In the genomic region with DNA sequence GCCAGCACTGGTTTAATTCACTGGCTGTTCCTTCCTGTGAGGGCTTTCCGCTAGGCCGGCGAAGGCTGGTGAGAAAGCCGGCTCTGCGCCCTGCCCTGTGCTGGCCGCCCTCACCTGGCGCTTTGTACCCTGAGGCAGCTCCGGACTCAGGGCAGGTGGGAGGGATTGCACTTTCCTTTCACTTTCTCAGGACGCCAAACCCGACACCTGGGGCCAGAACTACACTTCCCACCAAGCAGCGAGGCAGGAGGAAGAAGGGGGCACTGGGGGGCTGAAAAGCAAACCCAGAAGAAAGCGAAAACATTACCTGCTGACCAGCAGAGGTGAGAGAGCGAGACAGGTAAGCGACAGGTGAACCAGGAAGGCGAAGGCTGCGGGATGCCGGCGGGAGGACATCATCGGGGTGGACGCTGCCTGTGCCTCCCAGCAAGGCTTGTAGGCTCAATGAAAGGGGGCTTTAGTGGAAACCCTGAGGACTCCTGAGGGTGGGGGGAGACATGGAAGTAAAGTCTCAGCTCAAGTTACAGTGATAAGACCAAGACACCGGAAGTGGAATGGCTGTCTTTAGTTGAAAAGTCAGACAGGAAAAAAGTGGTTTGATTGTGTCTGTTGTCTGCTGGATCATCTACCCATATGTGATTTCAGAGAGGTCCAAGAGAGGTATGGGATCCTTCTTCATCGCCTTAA, we compare ENCODE assay signal across 8 cellular contexts. TPM values are rescaled to one million over a fixed set of nuclear protein-coding genes. Genes with fewer than 3 reads are reported as not detected.
DNase-seq lines count a peak whose midpoint lies in the region; ATAC-seq and TF ChIP-seq lines count a peak whose summit lies in the region.

A gene with protein sequence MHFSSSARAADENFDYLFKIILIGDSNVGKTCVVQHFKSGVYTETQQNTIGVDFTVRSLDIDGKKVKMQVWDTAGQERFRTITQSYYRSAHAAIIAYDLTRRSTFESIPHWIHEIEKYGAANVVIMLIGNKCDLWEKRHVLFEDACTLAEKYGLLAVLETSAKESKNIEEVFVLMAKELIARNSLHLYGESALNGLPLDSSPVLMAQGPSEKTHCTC (plus strand): TSS at position 181 of the 687 bp plus-strand sequence. CDS start 3,589 bp downstream, outside the sequence.

- peak within 1 kb of the TSS; percentile 96 for H3K4me3 Mint-ChIP-seq in CD4-positive, alpha-beta T cell
- peak within 1 kb of the TSS; percentile 85 for H3K4me3 Mint-ChIP-seq in activated CD8-positive, alpha-beta T cell treated with anti-CD3 and anti-CD28 coated beads for 36 hours
- peak within 1 kb of the TSS; percentile 60 for H3K4me3 Mint-ChIP-seq in endothelial cell (ENCODE audit: unreplicated experiment)

- no peaks in the 10 kb centered on the region for H3K27me3 ChIP-seq in CD4-positive, alpha-beta T cell (ENCODE audit: control insufficient read depth, insufficient read depth, low read length)

- no peaks in the 10 kb centered on the region for H3K9me3 Mint-ChIP-seq in CD4-positive, alpha-beta T cell
- no peaks in the 10 kb centered on the region for H3K9me3 Mint-ChIP-seq in activated CD8-positive, alpha-beta T cell treated with anti-CD3 and anti-CD28 coated beads for 36 hours
- no peaks in the 10 kb centered on the region for H3K9me3 Mint-ChIP-seq in endothelial cell (ENCODE audit: unreplicated experiment)

- POLR2A ChIA-PET in CD4-positive, alpha-beta T cell (lab: Charles Lee), result interaction anchor here (0.9 to 3.3 kb wide), 6 partner anchors 9 to 227 kb away, joined by 3 to 18 read pairs (median 4); a partner anchor contains a TSS
- POLR2A ChIA-PET in activated CD8-positive, alpha-beta T cell treated with anti-CD3 and anti-CD28 coated beads for 36 hours (lab: Charles Lee), result interaction anchor here (0.5 to 2.4 kb wide), 9 partner anchors 10 to 1039 kb away, joined by 3 to 10 read pairs (median 3); no protein-coding TSS in a partner anchor

- TF ChIP-seq CTCF in CD4-positive, alpha-beta T cell (IDR thresholded peaks at IDR 0.05), result no peak
- TF ChIP-seq CTCF in activated CD8-positive, alpha-beta T cell treated with anti-CD3 and anti-CD28 coated beads for 36 hours (IDR thresholded peaks at IDR 0.05), result no peak
- TF ChIP-seq CTCF in endothelial cell (IDR thresholded peaks at IDR 0.05; ENCODE audit: unreplicated experiment) (no peak), omental fat pad (IDR thresholded peaks at IDR 0.05) (no peak)

- no peaks in the 10 kb centered on the region for H3K9me3 ChIP-seq in CD4-positive, alpha-beta T cell (ENCODE audit: control insufficient read depth, low read length)

- peak; percentile 86 for ATAC-seq in CD4-positive, alpha-beta T cell (ENCODE audit: poor library complexity)
- peak; percentile 81 for ATAC-seq in activated CD8-positive, alpha-beta T cell treated with anti-CD3 and anti-CD28 coated beads for 36 hours
- ATAC-seq in omental fat pad (ENCODE audit: low FRiP score), result peak; percentile 61
- ATAC-seq in GM19324 (IDR thresholded peaks at IDR 0.05; ENCODE audit: low FRiP score, unreplicated experiment), result no peak
- ATAC-seq in GM18867 (IDR thresholded peaks at IDR 0.05; ENCODE audit: unreplicated experiment), result no peak

- peak; percentile 20 to 61 (median 44) for DNase-seq in CD4-positive, alpha-beta T cell
- peak; percentile 76 for DNase-seq in LoVo (ENCODE audit: low spot score)
- peak; percentile 66 for DNase-seq in activated CD8-positive, alpha-beta T cell treated with anti-CD3 and anti-CD28 coated beads for 36 hours
- peak; percentile 30 for DNase-seq in endothelial cell (ENCODE audit: low spot score)
- DNase-seq in omental fat pad (ENCODE audit: low spot score), result no peak
- DNase-seq in SW 1271 (lab: John Stamatoyannopoulos, UW), result no peak

- H3K27ac ChIP-seq in CD4-positive, alpha-beta T cell (ENCODE audit: low read depth, low read length), result peak within 1 kb of the TSS; percentile 80

- intact Hi-C loops in CD4-positive, alpha-beta T cell (cut with DNase I, micrococcal nuclease), result loop anchor here in 1 of 2 experiments (5.0 kb wide), 2 partner anchors 73 to 268 kb away; a partner anchor contains a TSS
- intact Hi-C loops in activated CD8-positive, alpha-beta T cell treated with anti-CD3 and anti-CD28 coated beads for 36 hours (cut with micrococcal nuclease), result loop anchor here (5.0 kb wide), 1 partner anchor 232 kb away; no protein-coding TSS in a partner anchor

- H3K4me1 Mint-ChIP-seq in CD4-positive, alpha-beta T cell (ENCODE audit: low read depth), result peaks cover 25% of the 10 kb centered on the region
- peaks cover 30% of the 10 kb centered on the region for H3K4me1 Mint-ChIP-seq in activated CD8-positive, alpha-beta T cell treated with anti-CD3 and anti-CD28 coated beads for 36 hours (ENCODE audit: low read depth)
- peaks cover 12% of the 10 kb centered on the region for H3K4me1 Mint-ChIP-seq in endothelial cell (ENCODE audit: unreplicated experiment)

- H3K27me3 Mint-ChIP-seq in CD4-positive, alpha-beta T cell, result no peaks in the 10 kb centered on the region
- H3K27me3 Mint-ChIP-seq in activated CD8-positive, alpha-beta T cell treated with anti-CD3 and anti-CD28 coated beads for 36 hours, result no peaks in the 10 kb centered on the region
- H3K27me3 Mint-ChIP-seq in endothelial cell (ENCODE audit: unreplicated experiment), result no peaks in the 10 kb centered on the region

- peak within 1 kb of the TSS; percentile 97 for H3K27ac Mint-ChIP-seq in CD4-positive, alpha-beta T cell
- peak within 1 kb of the TSS; percentile 93 for H3K27ac Mint-ChIP-seq in activated CD8-positive, alpha-beta T cell treated with anti-CD3 and anti-CD28 coated beads for 36 hours
- peak within 1 kb of the TSS; percentile 65 for H3K27ac Mint-ChIP-seq in endothelial cell (ENCODE audit: unreplicated experiment)

- peaks cover 21% of the 10 kb centered on the region for H3K36me3 Mint-ChIP-seq in CD4-positive, alpha-beta T cell (ENCODE audit: low read depth)
- H3K36me3 Mint-ChIP-seq in activated CD8-positive, alpha-beta T cell treated with anti-CD3 and anti-CD28 coated beads for 36 hours (ENCODE audit: low read depth), result peaks cover 8% of the 10 kb centered on the region
- peaks cover 7% of the 10 kb centered on the region for H3K36me3 Mint-ChIP-seq in endothelial cell (ENCODE audit: low read depth, unreplicated experiment)

- CTCF ChIA-PET in CD4-positive, alpha-beta T cell (lab: Charles Lee), result no interaction called here
- CTCF ChIA-PET in activated CD8-positive, alpha-beta T cell treated with anti-CD3 and anti-CD28 coated beads for 36 hours (lab: Charles Lee), result interaction anchor here (1.0 kb wide), 1 partner anchor 30 kb away, joined by 3 read pairs; no protein-coding TSS in a partner anchor

RNA-seq across cellular contexts. Expression of the gene that starts here (rescaled TPM):
- total RNA-seq in CD4-positive, alpha-beta T cell, result 1 to 10 TPM; 1.6 to 2.8 TPM
- 1 to 10 TPM; 5.6 to 6.4 TPM for total RNA-seq in activated CD8-positive, alpha-beta T cell treated with anti-CD3 and anti-CD28 coated beads for 36 hours
- total RNA-seq in endothelial cell (ENCODE audit: unreplicated experiment) (5.1 TPM), omental fat pad (1 to 10 TPM in 1 of 4 donors, not detected in 3; 1.3 TPM)

Comparison
In these comparisons a context has a peak if more than half of its experiments do, and no peak if none do; other contexts are left out.
1. ATAC-seq: peak in CD4-positive, alpha-beta T cell (single experiment), activated CD8-positive, alpha-beta T cell treated with anti-CD3 and anti-CD28 coated beads for 36 hours (single experiment) and omental fat pad (single experiment); none in GM19324 (single experiment) and GM18867 (single experiment).
2. DNase-seq: peak in CD4-positive, alpha-beta T cell (10 of 10), LoVo (single experiment), activated CD8-positive, alpha-beta T cell treated with anti-CD3 and anti-CD28 coated beads for 36 hours (single experiment) and endothelial cell (single experiment); none in omental fat pad (single experiment) and SW 1271 (0 of 2).
3. Peak in every context shown above with its lines, with median percentiles within 50 percentile points of each other: H3K27ac Mint-ChIP-seq and H3K4me3 Mint-ChIP-seq.